ENCODE assay signal across 10 cellular contexts in the genomic region with DNA sequence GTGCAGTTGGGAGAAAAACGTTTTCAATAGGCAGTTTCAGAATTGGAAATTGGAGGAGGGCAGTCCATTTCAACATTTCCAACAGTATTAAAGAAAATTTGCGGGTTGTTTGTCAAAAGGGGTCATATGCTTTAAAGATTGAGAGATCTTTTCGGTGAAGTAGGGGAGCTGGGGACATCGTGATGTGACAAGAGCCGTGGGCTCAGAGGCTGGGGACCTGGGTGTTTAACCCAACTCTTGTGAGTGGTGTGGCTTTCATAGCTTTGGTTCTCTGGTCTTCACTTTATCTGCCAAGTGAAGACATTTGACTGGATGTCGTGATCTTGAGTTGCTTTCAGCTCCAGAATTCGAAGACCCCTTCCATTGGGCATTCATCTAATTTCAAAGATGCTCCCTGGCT.
DNase-seq lines count a peak whose midpoint lies in the region; FAIRE-seq and TF ChIP-seq lines count a peak whose summit lies in the region.
"Had no signal": no experiment of that assay in that cellular context is flagged by ENCODE, and none has a peak within 500 bp of the region (broad histone marks: within the 10 kb centered on the region; RNA-seq: fewer than 3 reads in every experiment).

No MANE protein-coding gene starts in this region.

- no peaks in the 10 kb centered on the region for H4K20me1 ChIP-seq in MM.1S (ENCODE audit: insufficient read depth, low read length)

- H3K4me1 ChIP-seq in MM.1S (ENCODE audit: low read length) (peaks cover 32% of the 10 kb centered on the region), endodermal cell (ENCODE audit: control insufficient read depth, insufficient read depth, low read length) (no peaks in the 10 kb centered on the region), parathyroid adenoma (peaks cover 20% of the 10 kb centered on the region), ovary (ENCODE audit: insufficient read depth) (peaks cover 23% of the 10 kb centered on the region)

- no peak for DNase-seq in AG10803 (ENCODE audit: low read depth)
- peak; percentile 33 for DNase-seq in MM.1S
- DNase-seq in endodermal cell: no peak
- no peak for DNase-seq in frontal cortex (ENCODE audit: low spot score in 2 of 2)
- no peak for DNase-seq in DMS114 treated with DMSO at 0.1 percent for 48 hours (lab: John Stamatoyannopoulos, UW; ENCODE audit: unreplicated experiment)
- no peak for DNase-seq in kidney tubule cell (ENCODE audit: low spot score)
- no peak for DNase-seq in ovary
- DNase-seq: body of pancreas had no signal

- TF ChIP-seq EP300 in ovary (IDR thresholded peaks at IDR 0.05): no peak

- WGBS in endodermal cell (ENCODE audit: insufficient coverage in 1 of 2, insufficient read length in 1 of 2), 2 experiments: 79 to 97% methylated on average over 5 to 7 of the region's 7 CpGs
- WGBS in ovary, 3 donors: 64 to 72% (median 65%) methylated on average over 7 of the region's 7 CpGs

- H3K4me3 ChIP-seq in AG10803 (ENCODE audit: low read length) (peak overlapping the region; percentile 45), MM.1S (ENCODE audit: low read length) (peak overlapping the region; percentile 60), endodermal cell (ENCODE audit: low read length) (no peak overlapping the region), parathyroid adenoma (ENCODE audit: low read depth, low read length) (no peak overlapping the region), ovary (no peak overlapping the region)
- H3K4me3 ChIP-seq: body of pancreas had no signal

- H3K9ac ChIP-seq in MM.1S (ENCODE audit: low read length): peak overlapping the region; percentile 65
- no peak overlapping the region for H3K9ac ChIP-seq in endodermal cell (ENCODE audit: extremely low read depth, low read length, poor library complexity, severe bottlenecking)
- no peak overlapping the region for H3K9ac ChIP-seq in parathyroid adenoma

- H3K36me3 ChIP-seq in MM.1S (replicated peaks; ENCODE audit: insufficient read depth, low read length) (no peaks in the 10 kb centered on the region), endodermal cell (ENCODE audit: control insufficient read depth, insufficient read depth, low read length) (no peaks in the 10 kb centered on the region), parathyroid adenoma (ENCODE audit: control insufficient read depth, insufficient read depth, low read length) (no peaks in the 10 kb centered on the region), ovary (no peaks in the 10 kb centered on the region)

- no peaks in the 10 kb centered on the region for H3K27me3 Mint-ChIP-seq in endodermal cell (ENCODE audit: insufficient read depth)

- H3K4me2 ChIP-seq in MM.1S (ENCODE audit: low read depth, low read length): peak overlapping the region; percentile 91
- H3K4me2 ChIP-seq in parathyroid adenoma (ENCODE audit: low read length): peak overlapping the region; percentile 51

- no peaks in the 10 kb centered on the region for H3K9me3 ChIP-seq in MM.1S (replicated peaks; ENCODE audit: insufficient read depth, low read length)
- no peaks in the 10 kb centered on the region for H3K9me3 ChIP-seq in endodermal cell (ENCODE audit: control insufficient read depth, low read length)
- H3K9me3 ChIP-seq in parathyroid adenoma (ENCODE audit: control insufficient read depth, low read length): no peaks in the 10 kb centered on the region
- no peaks in the 10 kb centered on the region for H3K9me3 ChIP-seq in ovary
- H3K9me3 ChIP-seq: body of pancreas had no signal

- TF ChIP-seq POLR2A in ovary (IDR thresholded peaks at IDR 0.05): no peak

- peak overlapping the region; percentile 14 for H2AFZ ChIP-seq in MM.1S (ENCODE audit: low read length)
- peak overlapping the region; percentile 38 for H2AFZ ChIP-seq in parathyroid adenoma

- no peaks in the 10 kb centered on the region for H3K36me3 Mint-ChIP-seq in endodermal cell (ENCODE audit: low read depth)

- TF ChIP-seq CTCF in AG10803 (conservative IDR thresholded peaks at IDR 0.05; ENCODE audit: low read length) (no peak), MM.1S (IDR thresholded peaks at IDR 0.05; ENCODE audit: low read length) (no peak), endodermal cell (conservative IDR thresholded peaks at IDR 0.05) (no peak), parathyroid adenoma (IDR thresholded peaks at IDR 0.05) (no peak), ovary (IDR thresholded peaks at IDR 0.05) (no peak)

- no peaks in the 10 kb centered on the region for H3K9me3 Mint-ChIP-seq in endodermal cell
- H3K9me3 Mint-ChIP-seq: T-helper 2 cell treated with Interferon-gamma antibody and Interleukin-4, amounts not matched to agents 5 μg/mL and 100 μg/mL, for 36 hours had no signal

- H3K79me2 ChIP-seq in MM.1S (ENCODE audit: low read length) (peaks cover 71% of the 10 kb centered on the region), parathyroid adenoma (no peaks in the 10 kb centered on the region)

- no peaks in the 10 kb centered on the region for H3K27me3 ChIP-seq in MM.1S (replicated peaks; ENCODE audit: insufficient read depth, low read length)
- no peaks in the 10 kb centered on the region for H3K27me3 ChIP-seq in endodermal cell (ENCODE audit: control insufficient read depth, insufficient read depth, low read length, poor library complexity, severe bottlenecking)
- H3K27me3 ChIP-seq in parathyroid adenoma (ENCODE audit: control insufficient read depth, insufficient read depth, low read length): no peaks in the 10 kb centered on the region
- no peaks in the 10 kb centered on the region for H3K27me3 ChIP-seq in ovary
- H3K27me3 ChIP-seq: body of pancreas had no signal

- no peaks in the 10 kb centered on the region for H3K9me2 ChIP-seq in MM.1S (replicated peaks; ENCODE audit: insufficient read depth, low read length)

- peaks cover 34% of the 10 kb centered on the region for H3F3A ChIP-seq in MM.1S (ENCODE audit: insufficient read depth, low read length)

- intact Hi-C loops in ovary (cut with DNase I): no loop called here

- no peak overlapping the region for H3K4me3 Mint-ChIP-seq in endodermal cell

- peak overlapping the region; percentile 3 for H3K27ac Mint-ChIP-seq in endodermal cell
- H3K27ac Mint-ChIP-seq: T-helper 2 cell treated with Interferon-gamma antibody and Interleukin-4, amounts not matched to agents 5 μg/mL and 100 μg/mL, for 36 hours had no signal

- peaks cover 45% of the 10 kb centered on the region for H3K4me1 Mint-ChIP-seq in endodermal cell

- no peak for FAIRE-seq in frontal cortex (lab: Jason Lieb, UNC)

- H3K27ac ChIP-seq in MM.1S (ENCODE audit: low read length) (peak overlapping the region; percentile 87), endodermal cell (ENCODE audit: low read depth, low read length) (no peak overlapping the region), parathyroid adenoma (peak overlapping the region; percentile 73), ovary (peak overlapping the region in 1 of 2 donors; percentile 64)
- H3K27ac ChIP-seq: body of pancreas had no signal

Comparison
In these comparisons a context has a peak if more than half of its experiments do, and no peak if none do; other contexts are left out.
1. H3K4me3 ChIP-seq: peak in AG10803 (single experiment) and MM.1S (single experiment); none in endodermal cell (single experiment), parathyroid adenoma (single experiment) and ovary (single experiment).